Comparison of ENCODE assay signal across 8 cellular contexts in genomic region chr18:13332874-13333273, GRCh38.
"Had no signal": no experiment of that assay in that cellular context is flagged by ENCODE, and none has a peak within 500 bp of the region (broad histone marks: within the 10 kb centered on the region; RNA-seq: fewer than 3 reads in every experiment).

No MANE protein-coding gene starts in this region.

- FAIRE-seq: G401.6, GM12878, GM12891, GM12892, GM18507, GM19239 had no signal

- DNase-seq: GDM1, GF-D8 had no signal

- ATAC-seq: GM12878 had no signal

- H3K4me3 ChIP-seq: GM12878 had no signal
